ENCODE assay signal across 30 cellular contexts in genomic region chr4:82692101-82692780, GRCh38.
"Had no signal": no experiment of that assay in that cellular context is flagged by ENCODE, and none has a peak within 500 bp of the region (broad histone marks: within the 10 kb centered on the region; RNA-seq: fewer than 3 reads in every experiment).

No MANE protein-coding gene starts in this region.

- H3K4me3 Mint-ChIP-seq: activated CD4-positive, alpha-beta memory T cell treated with anti-CD3 and anti-CD28 coated beads, Interleukin-2, amount 10 ng/mL, durations not matched to agents 7 days and 5 days; activated CD4-positive, alpha-beta T cell treated with anti-CD3 and anti-CD28 coated beads for 36 hours; activated CD4-positive, alpha-beta T cell treated with anti-CD3 and anti-CD28 coated beads, Interleukin-2, amount 10 ng/mL, durations not matched to agents 7 days and 5 days; activated naive CD4-positive, alpha-beta T cell treated with anti-CD3 and anti-CD28 coated beads, Interleukin-2, amount 10 ng/mL, durations not matched to agents 7 days and 5 days; activated naive CD8-positive, alpha-beta T cell treated with anti-CD3 and anti-CD28 coated beads, Interleukin-2, amount 10 ng/mL, durations not matched to agents 7 days and 5 days; activated T-cell treated with anti-CD3 and anti-CD28 coated beads, Interleukin-2, amount 50 U/mL, for 24 hours; activated T-cell treated with anti-CD3 and anti-CD28 coated beads, Interleukin-2, amount 50 U/mL, for 72 hours; central memory CD8-positive, alpha-beta T cell; dendritic cell treated with granulocyte-macrophage colony-stimulating factor and Interleukin-4, amounts not matched to agents 40 ng/mL and 50 ng/mL, for 4 days; endodermal cell; T-helper 17 cell; T-helper 2 cell treated with Interferon-gamma antibody and Interleukin-4, amounts not matched to agents 5 μg/mL and 100 μg/mL, for 36 hours had no signal

- ATAC-seq: activated CD4-positive, alpha-beta T cell treated with anti-CD3 and anti-CD28 coated beads for 36 hours; activated naive CD4-positive, alpha-beta T cell treated with anti-CD3 and anti-CD28 coated beads, Interleukin-2, amount 50 U/mL, for 72 hours; activated T-cell treated with anti-CD3 and anti-CD28 coated beads, Interleukin-2, amount 50 U/mL, for 72 hours; esophagus mucosa; foreskin keratinocyte; gastrocnemius medialis; T-helper 17 cell had no signal

- H3K36me3 Mint-ChIP-seq: activated naive CD4-positive, alpha-beta T cell treated with anti-CD3 and anti-CD28 coated beads, Interleukin-2, amount 10 ng/mL, durations not matched to agents 7 days and 5 days; activated naive CD4-positive, alpha-beta T cell treated with anti-CD3 and anti-CD28 coated beads, Interleukin-2, amount 50 U/mL, for 72 hours; activated naive CD8-positive, alpha-beta T cell treated with anti-CD3 and anti-CD28 coated beads, Interleukin-2, amount 10 ng/mL, durations not matched to agents 7 days and 5 days had no signal

- H3K4me1 Mint-ChIP-seq: activated CD4-positive, alpha-beta memory T cell treated with anti-CD3 and anti-CD28 coated beads, Interleukin-2, amount 10 ng/mL, durations not matched to agents 7 days and 5 days; activated CD4-positive, alpha-beta T cell treated with anti-CD3 and anti-CD28 coated beads for 36 hours; activated CD4-positive, alpha-beta T cell treated with anti-CD3 and anti-CD28 coated beads, Interleukin-2, amount 10 ng/mL, durations not matched to agents 7 days and 5 days; activated naive CD4-positive, alpha-beta T cell treated with anti-CD3 and anti-CD28 coated beads, Interleukin-2, amount 10 ng/mL, durations not matched to agents 7 days and 5 days; activated naive CD8-positive, alpha-beta T cell treated with anti-CD3 and anti-CD28 coated beads, Interleukin-2, amount 10 ng/mL, durations not matched to agents 7 days and 5 days; central memory CD8-positive, alpha-beta T cell; T-helper 17 cell had no signal

- H3K36me3 ChIP-seq: brain microvascular endothelial cell, gastrocnemius medialis had no signal

- H3K27ac Mint-ChIP-seq: activated CD4-positive, alpha-beta memory T cell treated with anti-CD3 and anti-CD28 coated beads, Interleukin-2, amount 10 ng/mL, durations not matched to agents 7 days and 5 days; activated CD4-positive, alpha-beta T cell treated with anti-CD3 and anti-CD28 coated beads for 36 hours; activated CD4-positive, alpha-beta T cell treated with anti-CD3 and anti-CD28 coated beads, Interleukin-2, amount 10 ng/mL, durations not matched to agents 7 days and 5 days; activated naive CD4-positive, alpha-beta T cell treated with anti-CD3 and anti-CD28 coated beads, Interleukin-2, amount 10 ng/mL, durations not matched to agents 7 days and 5 days; activated naive CD4-positive, alpha-beta T cell treated with anti-CD3 and anti-CD28 coated beads, Interleukin-2, amount 50 U/mL, for 72 hours; activated naive CD8-positive, alpha-beta T cell treated with anti-CD3 and anti-CD28 coated beads, Interleukin-2, amount 10 ng/mL, durations not matched to agents 7 days and 5 days; activated T-cell treated with anti-CD3 and anti-CD28 coated beads, Interleukin-2, amount 50 U/mL, for 24 hours; activated T-cell treated with anti-CD3 and anti-CD28 coated beads, Interleukin-2, amount 50 U/mL, for 72 hours; dendritic cell treated with granulocyte-macrophage colony-stimulating factor and Interleukin-4, amounts not matched to agents 40 ng/mL and 50 ng/mL, for 4 days; endodermal cell; T-helper 17 cell; T-helper 2 cell treated with Interferon-gamma antibody and Interleukin-4, amounts not matched to agents 5 μg/mL and 100 μg/mL, for 36 hours had no signal

- DNase-seq: activated CD4-positive, alpha-beta memory T cell treated with anti-CD3 and anti-CD28 coated beads, Interleukin-2, amount 10 ng/mL, durations not matched to agents 7 days and 5 days; activated CD4-positive, alpha-beta T cell treated with anti-CD3 and anti-CD28 coated beads for 36 hours; activated CD4-positive, alpha-beta T cell treated with anti-CD3 and anti-CD28 coated beads, Interleukin-2, amount 10 ng/mL, durations not matched to agents 7 days and 5 days; activated CD4-positive, alpha-beta T cell treated with anti-CD3 and anti-CD28 coated beads, Interleukin-2, amount 50 U/mL, for 4 hours; activated CD4-positive, CD25-positive, alpha-beta regulatory T cell; activated CD4-positive, CD25-positive, alpha-beta regulatory T cell treated with anti-CD3 and anti-CD28 coated beads, Interleukin-2, amount 50 U/mL, for 72 hours; activated CD8-positive, alpha-beta memory T cell treated with anti-CD3 and anti-CD28 coated beads, Interleukin-2, amount 50 U/mL, for 48 hours; activated gamma-delta T cell; activated naive CD4-positive, alpha-beta T cell; activated naive CD4-positive, alpha-beta T cell treated with anti-CD3 and anti-CD28 coated beads, Interleukin-2, amount 10 ng/mL, durations not matched to agents 7 days and 5 days; activated naive CD8-positive, alpha-beta T cell treated with anti-CD3 and anti-CD28 coated beads, Interleukin-2, amount 10 ng/mL, durations not matched to agents 7 days and 5 days; activated T-cell treated with anti-CD3 and anti-CD28 coated beads for 4 hours; activated T-cell treated with anti-CD3 and anti-CD28 coated beads, Interleukin-2, amount 50 U/mL, for 24 hours; activated T-cell treated with anti-CD3 and anti-CD28 coated beads, Interleukin-2, amount 50 U/mL, for 72 hours; brain microvascular endothelial cell; dorsolateral prefrontal cortex; effector memory CD4-positive, alpha-beta T cell; endodermal cell; foreskin keratinocyte; gastrocnemius medialis; glutamatergic neuron; T-helper 1 cell; T-helper 17 cell; T1000 had no signal

- H3K4me3 ChIP-seq: coronary artery, dorsolateral prefrontal cortex, gastrocnemius medialis had no signal

- H3K27me3 ChIP-seq: brain microvascular endothelial cell, dorsolateral prefrontal cortex, foreskin keratinocyte, gastrocnemius medialis had no signal

- H3K4me1 ChIP-seq: foreskin keratinocyte, gastrocnemius medialis had no signal

- H3K27ac ChIP-seq: brain microvascular endothelial cell, coronary artery, foreskin keratinocyte, gastrocnemius medialis had no signal

- H3K9me3 Mint-ChIP-seq: activated CD4-positive, alpha-beta memory T cell treated with anti-CD3 and anti-CD28 coated beads, Interleukin-2, amount 10 ng/mL, durations not matched to agents 7 days and 5 days; activated CD4-positive, alpha-beta T cell treated with anti-CD3 and anti-CD28 coated beads, Interleukin-2, amount 10 ng/mL, durations not matched to agents 7 days and 5 days; activated naive CD4-positive, alpha-beta T cell treated with anti-CD3 and anti-CD28 coated beads, Interleukin-2, amount 10 ng/mL, durations not matched to agents 7 days and 5 days; activated naive CD4-positive, alpha-beta T cell treated with anti-CD3 and anti-CD28 coated beads, Interleukin-2, amount 50 U/mL, for 72 hours; activated naive CD8-positive, alpha-beta T cell treated with anti-CD3 and anti-CD28 coated beads, Interleukin-2, amount 10 ng/mL, durations not matched to agents 7 days and 5 days; activated T-cell treated with anti-CD3 and anti-CD28 coated beads, Interleukin-2, amount 50 U/mL, for 24 hours; activated T-cell treated with anti-CD3 and anti-CD28 coated beads, Interleukin-2, amount 50 U/mL, for 72 hours; central memory CD8-positive, alpha-beta T cell; dendritic cell treated with granulocyte-macrophage colony-stimulating factor and Interleukin-4, amounts not matched to agents 40 ng/mL and 50 ng/mL, for 4 days; endodermal cell; T-helper 2 cell treated with Interferon-gamma antibody and Interleukin-4, amounts not matched to agents 5 μg/mL and 100 μg/mL, for 36 hours had no signal

- H3K9me3 ChIP-seq: gastrocnemius medialis had no signal

- H3K27me3 Mint-ChIP-seq: activated naive CD4-positive, alpha-beta T cell treated with anti-CD3 and anti-CD28 coated beads, Interleukin-2, amount 10 ng/mL, durations not matched to agents 7 days and 5 days; central memory CD8-positive, alpha-beta T cell; dendritic cell treated with granulocyte-macrophage colony-stimulating factor and Interleukin-4, amounts not matched to agents 40 ng/mL and 50 ng/mL, for 4 days had no signal
